Comparison of ENCODE assay signal across 9 cellular contexts in genomic region chr16:1964046-1964505, GRCh38. TPM values are rescaled to one million over a fixed set of nuclear protein-coding genes. Genes with fewer than 3 reads are reported as not detected.
DNase-seq lines count a peak whose midpoint lies in the region; ATAC-seq, FAIRE-seq and TF ChIP-seq lines count a peak whose summit lies in the region.
"Had no signal": no experiment of that assay in that cellular context is flagged by ENCODE, and none has a peak within 500 bp of the region (broad histone marks: within the 10 kb centered on the region; RNA-seq: fewer than 3 reads in every experiment).

No MANE protein-coding gene starts in this region.

- H3K9me3 ChIP-seq in CD8-positive, alpha-beta memory T cell (ENCODE audit: low read length): no peaks in the 10 kb centered on the region
- no peaks in the 10 kb centered on the region for H3K9me3 ChIP-seq in Peyer's patch
- no peaks in the 10 kb centered on the region for H3K9me3 ChIP-seq in thyroid gland

- H3K27ac Mint-ChIP-seq in CD8-positive, alpha-beta memory T cell: peak overlapping the region; percentile 88 to 99 (median 96)

- peaks cover 0 to 50% (median 8%) of the 10 kb centered on the region in 3 donors for H3K36me3 Mint-ChIP-seq in CD8-positive, alpha-beta memory T cell

- no peaks in the 10 kb centered on the region for H3K9me3 Mint-ChIP-seq in CD8-positive, alpha-beta memory T cell

- intact Hi-C loops in thyroid gland (cut with DNase I): no loop called here

- peaks cover 24% of the 10 kb centered on the region for H3K36me3 ChIP-seq in CD8-positive, alpha-beta memory T cell (ENCODE audit: insufficient read depth, low read length)
- H3K36me3 ChIP-seq in Peyer's patch (peaks cover 0 to 25% (median 0%) of the 10 kb centered on the region in 3 donors), thyroid gland (peaks cover 6 to 15% of the 10 kb centered on the region in 2 donors)

- H3K4me1 ChIP-seq in CD8-positive, alpha-beta memory T cell (ENCODE audit: insufficient read depth, low read length): peaks cover 52% of the 10 kb centered on the region
- H3K4me1 ChIP-seq in Peyer's patch: peaks cover 3 to 34% (median 22%) of the 10 kb centered on the region in 4 donors
- H3K4me1 ChIP-seq in thyroid gland: peaks cover 19 to 28% of the 10 kb centered on the region in 2 donors

- H3K4me3 ChIP-seq in CD8-positive, alpha-beta memory T cell (ENCODE audit: low read length): peak overlapping the region; percentile 86
- H3K4me3 ChIP-seq in Peyer's patch (peak overlapping the region; percentile 78 to 96 (median 92)), thyroid gland (replicated peaks in 1 of 3) (peak overlapping the region; percentile 69 to 80 (median 78))

- peak overlapping the region; percentile 85 to 99 (median 94) for H3K4me3 Mint-ChIP-seq in CD8-positive, alpha-beta memory T cell

- no peaks in the 10 kb centered on the region for H3K27me3 ChIP-seq in CD8-positive, alpha-beta memory T cell (ENCODE audit: insufficient read depth, low read length, poor library complexity, severe bottlenecking)
- H3K27me3 ChIP-seq in Peyer's patch: no peaks in the 10 kb centered on the region
- no peaks in the 10 kb centered on the region for H3K27me3 ChIP-seq in thyroid gland

- H3K27ac ChIP-seq in CD8-positive, alpha-beta memory T cell (ENCODE audit: low read depth, low read length): peak overlapping the region; percentile 93
- peak overlapping the region; percentile 95 to 100 (median 96) for H3K27ac ChIP-seq in Peyer's patch
- peak overlapping the region; percentile 91 to 94 (median 93) for H3K27ac ChIP-seq in thyroid gland

- no peak for FAIRE-seq in GM19239 (lab: Jason Lieb, UNC)

- DNase-seq in CD8-positive, alpha-beta memory T cell: peak in 3 of 5 donors; percentile 24 to 66 (median 44)
- DNase-seq in Peyer's patch (peak; percentile 35 to 70 (median 67)), medulla oblongata (ENCODE audit: extremely low spot score) (peak; percentile 12), thyroid gland (peak in 1 of 2 donors; percentile 31), GM19239 (ENCODE audit: insufficient read length, low spot score) (no peak), NCI-H128 (lab: John Stamatoyannopoulos, UW; ENCODE audit: unreplicated experiment) (no peak)
- DNase-seq in central memory CD4-positive, alpha-beta T cell: peak; percentile 48

- TF ChIP-seq CTCF in Peyer's patch (IDR thresholded peaks at IDR 0.05) (peak in 3 of 6 experiments; percentile 16 to 30 (median 30)), thyroid gland (IDR thresholded peaks at IDR 0.05) (peak in 1 of 6 experiments; percentile 10)

- peaks cover 0 to 1% of the 10 kb centered on the region in 2 donors for H3K27me3 Mint-ChIP-seq in CD8-positive, alpha-beta memory T cell

- peaks cover 44 to 55% (median 50%) of the 10 kb centered on the region in 3 donors for H3K4me1 Mint-ChIP-seq in CD8-positive, alpha-beta memory T cell

- CTCF ChIA-PET in CD8-positive, alpha-beta memory T cell (lab: Charles Lee): interaction anchor here (0.9 to 2.9 kb wide), 6 partner anchors 8 to 191 kb away, joined by 3 to 8 read pairs (median 4); partner anchors contain the start of genes NUBP2, SPSB3, TBL3 and TRAF7

- POLR2A ChIA-PET in CD8-positive, alpha-beta memory T cell (lab: Charles Lee): interaction anchor here (0.6 to 3.2 kb wide), 26 partner anchors 8 to 788 kb away, joined by 3 to 35 read pairs (median 4); partner anchors contain the start of genes GFER, MLST8, MSRB1 and NUBP2

- 15 to 18% methylated on average over 10 to 14 of the region's 33 CpGs for WGBS in thyroid gland, 2 donors

- TF ChIP-seq POLR2A in Peyer's patch (IDR thresholded peaks at IDR 0.05): no peak
- no peak for TF ChIP-seq POLR2A in thyroid gland (IDR thresholded peaks at IDR 0.05)

- peak; percentile 5 for ATAC-seq in GM21717 (IDR thresholded peaks at IDR 0.05; ENCODE audit: unreplicated experiment)

RNA-seq across cellular contexts. Expression of gene RPS2, which starts 0.6 kb away (rescaled TPM):
- total RNA-seq in CD8-positive, alpha-beta memory T cell: 1,000 to 10,000 TPM; 5,023 to 5,213 TPM
- 5,049 TPM for polyA plus RNA-seq in CD8-positive, alpha-beta memory T cell
- total RNA-seq in Peyer's patch: 1,000 to 10,000 TPM in 3 of 4 donors, 100 to 1,000 TPM in 1; 736 to 1,881 (median 1,543) TPM
- 1,000 to 10,000 TPM in 3 of 4 donors, 100 to 1,000 TPM in 1; 976 to 2,244 (median 1,167) TPM for total RNA-seq in thyroid gland

RNA-seq across cellular contexts. Expression of gene RNF151, which starts 2.6 kb away (rescaled TPM):
- not detected for total RNA-seq in CD8-positive, alpha-beta memory T cell
- polyA plus RNA-seq in CD8-positive, alpha-beta memory T cell: not detected
- not detected for total RNA-seq in Peyer's patch
- total RNA-seq in thyroid gland: not detected

RNA-seq across cellular contexts. Expression of gene NDUFB10, which starts 4.7 kb away (rescaled TPM):
- 100 to 1,000 TPM; 150 to 152 TPM for total RNA-seq in CD8-positive, alpha-beta memory T cell
- polyA plus RNA-seq in CD8-positive, alpha-beta memory T cell: 236 TPM
- total RNA-seq in Peyer's patch (100 to 1,000 TPM in 3 of 4 donors, 10 to 100 TPM in 1; 55.3 to 373 (median 236) TPM), thyroid gland (100 to 1,000 TPM; 174 to 325 (median 284) TPM)

RNA-seq across cellular contexts. Expression of gene TBL3, which starts 7.8 kb away (rescaled TPM):
- 10 to 100 TPM; 74.6 to 78.0 TPM for total RNA-seq in CD8-positive, alpha-beta memory T cell
- 62.9 TPM for polyA plus RNA-seq in CD8-positive, alpha-beta memory T cell
- total RNA-seq in Peyer's patch: 10 to 100 TPM; 19.8 to 50.8 (median 39.1) TPM
- total RNA-seq in thyroid gland: 10 to 100 TPM; 34.4 to 91.8 (median 53.7) TPM

RNA-seq across cellular contexts. Expression of gene RPL3L, which starts 9.6 kb away (rescaled TPM):
- total RNA-seq in CD8-positive, alpha-beta memory T cell: under 1 TPM; 0.37 to 0.62 TPM
- not detected for polyA plus RNA-seq in CD8-positive, alpha-beta memory T cell
- total RNA-seq in Peyer's patch (not detected), thyroid gland (not detected)
- total RNA-seq: T-helper 1 cell treated with Interleukin-12 subunit alpha and Interleukin-12 subunit beta and Interleukin-4 antibody, amounts not matched to agents 30 ng/mL and 1 ng/mL, for 36 hours had no signal

Comparison
In these comparisons a context has a peak if more than half of its experiments do, and no peak if none do; other contexts are left out.
1. DNase-seq: peak in CD8-positive, alpha-beta memory T cell (3 of 5), Peyer's patch (3 of 3), central memory CD4-positive, alpha-beta T cell (single experiment) and medulla oblongata (single experiment); none in GM19239 (single experiment) and NCI-H128 (single experiment).
2. Peak in every context shown above with its lines, with median percentiles within 50 percentile points of each other: H3K27ac ChIP-seq and H3K4me3 ChIP-seq.